23 cellular contexts compared by ENCODE assay signal in genomic region chr1:50155564-50155963, GRCh38. TPM values are rescaled to one million over a fixed set of nuclear protein-coding genes. Genes with fewer than 3 reads are reported as not detected.
"Had no signal": no experiment of that assay in that cellular context is flagged by ENCODE, and none has a peak within 500 bp of the region (broad histone marks: within the 10 kb centered on the region; RNA-seq: fewer than 3 reads in every experiment).

No MANE protein-coding gene starts in this region.

- H3K36me3 Mint-ChIP-seq: activated CD8-positive, alpha-beta memory T cell treated with anti-CD3 and anti-CD28 coated beads, Interleukin-2, amount 10 ng/mL, durations not matched to agents 7 days and 5 days; naive thymus-derived CD4-positive, alpha-beta T cell had no signal

- ATAC-seq: activated CD8-positive, alpha-beta memory T cell treated with anti-CD3 and anti-CD28 coated beads, Interleukin-2, amount 10 ng/mL, durations not matched to agents 7 days and 5 days; activated CD8-positive, alpha-beta T cell treated with anti-CD3 and anti-CD28 coated beads for 36 hours; activated naive CD8-positive, alpha-beta T cell treated with anti-CD3 and anti-CD28 coated beads, Interleukin-2, amount 50 U/mL, for 24 hours; foreskin keratinocyte; naive thymus-derived CD4-positive, alpha-beta T cell had no signal

- H3K9me3 Mint-ChIP-seq: activated CD4-positive, alpha-beta T cell treated with anti-CD3 and anti-CD28 coated beads, Interleukin-2, amount 10 ng/mL, durations not matched to agents 7 days and 5 days; activated CD8-positive, alpha-beta T cell treated with anti-CD3 and anti-CD28 coated beads for 36 hours; activated naive CD8-positive, alpha-beta T cell treated with anti-CD3 and anti-CD28 coated beads, Interleukin-2, amount 50 U/mL, for 24 hours; activated T-helper 1 cell treated with anti-CD3 and anti-CD28 coated beads, Interleukin-12 subunit alpha, Interleukin-12 subunit beta, Interleukin-2, Interleukin-4 antibody, amounts not matched to agents 30 ng/mL and 10 ng/mL and 1 ng/mL, durations not matched to agents 14 hours and 24 hours and 36 hours; brain; dendritic cell treated with granulocyte-macrophage colony-stimulating factor and Interleukin-4, amounts not matched to agents 40 ng/mL and 50 ng/mL, for 4 days had no signal

- DNase-seq: activated CD4-positive, alpha-beta T cell treated with anti-CD3 and anti-CD28 coated beads, Interleukin-2, amount 10 ng/mL, durations not matched to agents 7 days and 5 days; activated CD4-positive, CD25-positive, alpha-beta regulatory T cell treated with anti-CD3 and anti-CD28 coated beads, Interleukin-2, amount 50 U/mL, for 72 hours; activated CD8-positive, alpha-beta memory T cell treated with anti-CD3 and anti-CD28 coated beads, Interleukin-2, amount 10 ng/mL, durations not matched to agents 7 days and 5 days; activated CD8-positive, alpha-beta T cell treated with anti-CD3 and anti-CD28 coated beads for 36 hours; activated gamma-delta T cell; activated naive CD4-positive, alpha-beta T cell treated with anti-CD3 and anti-CD28 coated beads, Interleukin-2, amount 50 U/mL, for 16 hours; activated naive CD8-positive, alpha-beta T cell treated with anti-CD3 and anti-CD28 coated beads, Interleukin-2, amount 50 U/mL, for 24 hours; activated T-cell treated with anti-CD3 and anti-CD28 coated beads for 4 hours; effector CD4-positive, alpha-beta T cell; foreskin keratinocyte; naive thymus-derived CD4-positive, alpha-beta T cell; occipital lobe; posterior cingulate gyrus; stimulated activated CD4-positive, alpha-beta T cell treated with anti-CD3 and anti-CD28 coated beads, Interleukin-2, amount 100 ng/mL, for 48 hours; stimulated activated CD8-positive, alpha-beta memory T cell treated with anti-CD3 and anti-CD28 coated beads, Interleukin-4, amount 100 ng/mL, for 48 hours; stimulated activated naive CD4-positive, alpha-beta T cell; upper lobe of left lung had no signal

- H3K4me1 Mint-ChIP-seq: activated CD4-positive, alpha-beta T cell treated with anti-CD3 and anti-CD28 coated beads, Interleukin-2, amount 10 ng/mL, durations not matched to agents 7 days and 5 days; activated CD8-positive, alpha-beta memory T cell treated with anti-CD3 and anti-CD28 coated beads, Interleukin-2, amount 10 ng/mL, durations not matched to agents 7 days and 5 days; activated naive CD8-positive, alpha-beta T cell treated with anti-CD3 and anti-CD28 coated beads, Interleukin-2, amount 50 U/mL, for 24 hours; naive thymus-derived CD4-positive, alpha-beta T cell; neural crest cell had no signal

- H3K27me3 Mint-ChIP-seq: activated CD4-positive, alpha-beta T cell treated with anti-CD3 and anti-CD28 coated beads, Interleukin-2, amount 10 ng/mL, durations not matched to agents 7 days and 5 days; activated CD8-positive, alpha-beta memory T cell treated with anti-CD3 and anti-CD28 coated beads, Interleukin-2, amount 10 ng/mL, durations not matched to agents 7 days and 5 days; activated CD8-positive, alpha-beta T cell treated with anti-CD3 and anti-CD28 coated beads for 36 hours; activated naive CD8-positive, alpha-beta T cell treated with anti-CD3 and anti-CD28 coated beads, Interleukin-2, amount 50 U/mL, for 24 hours; brain; dendritic cell treated with granulocyte-macrophage colony-stimulating factor and Interleukin-4, amounts not matched to agents 40 ng/mL and 50 ng/mL, for 4 days had no signal

- H3K27ac Mint-ChIP-seq: activated CD4-positive, alpha-beta T cell treated with anti-CD3 and anti-CD28 coated beads, Interleukin-2, amount 10 ng/mL, durations not matched to agents 7 days and 5 days; activated CD8-positive, alpha-beta memory T cell treated with anti-CD3 and anti-CD28 coated beads, Interleukin-2, amount 10 ng/mL, durations not matched to agents 7 days and 5 days; activated CD8-positive, alpha-beta T cell treated with anti-CD3 and anti-CD28 coated beads for 36 hours; activated naive CD8-positive, alpha-beta T cell treated with anti-CD3 and anti-CD28 coated beads, Interleukin-2, amount 50 U/mL, for 24 hours; activated T-helper 1 cell treated with anti-CD3 and anti-CD28 coated beads, Interleukin-12 subunit alpha, Interleukin-12 subunit beta, Interleukin-2, Interleukin-4 antibody, amounts not matched to agents 30 ng/mL and 10 ng/mL and 1 ng/mL, durations not matched to agents 14 hours and 24 hours and 36 hours; dendritic cell treated with granulocyte-macrophage colony-stimulating factor and Interleukin-4, amounts not matched to agents 40 ng/mL and 50 ng/mL, for 4 days; naive thymus-derived CD4-positive, alpha-beta T cell had no signal

- H3K4me3 Mint-ChIP-seq: activated CD4-positive, alpha-beta T cell treated with anti-CD3 and anti-CD28 coated beads, Interleukin-2, amount 10 ng/mL, durations not matched to agents 7 days and 5 days; activated CD8-positive, alpha-beta memory T cell treated with anti-CD3 and anti-CD28 coated beads, Interleukin-2, amount 10 ng/mL, durations not matched to agents 7 days and 5 days; activated CD8-positive, alpha-beta T cell treated with anti-CD3 and anti-CD28 coated beads for 36 hours; activated naive CD8-positive, alpha-beta T cell treated with anti-CD3 and anti-CD28 coated beads, Interleukin-2, amount 50 U/mL, for 24 hours; activated T-helper 1 cell treated with anti-CD3 and anti-CD28 coated beads, Interleukin-12 subunit alpha, Interleukin-12 subunit beta, Interleukin-2, Interleukin-4 antibody, amounts not matched to agents 30 ng/mL and 10 ng/mL and 1 ng/mL, durations not matched to agents 14 hours and 24 hours and 36 hours; brain; dendritic cell treated with granulocyte-macrophage colony-stimulating factor and Interleukin-4, amounts not matched to agents 40 ng/mL and 50 ng/mL, for 4 days; naive thymus-derived CD4-positive, alpha-beta T cell; neural crest cell had no signal

RNA-seq across cellular contexts. Expression of gene ELAVL4, which starts 46.8 kb away (rescaled TPM):
- total RNA-seq: activated CD4-positive, alpha-beta T cell treated with anti-CD3 and anti-CD28 coated beads, Interleukin-2, amount 10 ng/mL, durations not matched to agents 7 days and 5 days; activated CD8-positive, alpha-beta memory T cell treated with anti-CD3 and anti-CD28 coated beads, Interleukin-2, amount 10 ng/mL, durations not matched to agents 7 days and 5 days; activated CD8-positive, alpha-beta T cell treated with anti-CD3 and anti-CD28 coated beads for 36 hours; activated T-helper 1 cell treated with anti-CD3 and anti-CD28 coated beads, Interleukin-12 subunit alpha, Interleukin-12 subunit beta, Interleukin-2, Interleukin-4 antibody, amounts not matched to agents 30 ng/mL and 10 ng/mL and 1 ng/mL, durations not matched to agents 14 hours and 24 hours and 36 hours; foreskin keratinocyte; renal cortical epithelial cell; T-helper 2 cell treated with Interferon-gamma antibody and Interleukin-4, amounts not matched to agents 100 ng/mL and 5 ng/mL, for 36 hours had no signal
- polyA plus RNA-seq: foreskin keratinocyte; naive thymus-derived CD4-positive, alpha-beta T cell had no signal
